ENCODE assay signal across 14 cellular contexts in the genomic region with DNA sequence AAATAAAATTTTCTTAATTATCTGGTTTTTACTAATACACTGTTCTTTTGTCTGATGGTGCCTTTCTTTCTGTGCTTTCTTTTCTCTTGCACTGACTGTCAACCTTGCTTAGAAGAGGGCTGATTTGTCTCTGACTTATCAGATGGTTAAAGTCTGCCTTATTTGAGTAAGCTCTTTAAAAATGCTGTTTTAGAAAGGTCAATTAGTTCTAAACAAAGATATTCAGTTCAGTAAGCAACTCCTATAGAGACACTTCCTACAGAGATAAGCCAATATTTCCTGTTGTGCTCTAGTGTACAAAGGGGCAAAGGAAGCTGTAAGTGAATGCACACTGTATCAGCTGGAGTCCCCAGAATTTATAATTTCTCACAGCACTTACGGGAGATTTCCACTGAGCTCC.
DNase-seq lines count a peak whose midpoint lies in the region; TF ChIP-seq lines count a peak whose summit lies in the region.
"Had no signal": no experiment of that assay in that cellular context is flagged by ENCODE, and none has a peak within 500 bp of the region (broad histone marks: within the 10 kb centered on the region; RNA-seq: fewer than 3 reads in every experiment).

No MANE protein-coding gene starts in this region.

- H3K4me3 Mint-ChIP-seq in Calu3 (ENCODE audit: low read depth, unreplicated experiment) (peak overlapping the region; percentile 12), mesothelial cell of epicardium (no peak overlapping the region)
- H3K4me3 Mint-ChIP-seq: B cell; stimulated activated effector memory CD8-positive, alpha-beta T cell treated with anti-CD3 and anti-CD28 coated beads, Interleukin-12 subunit alpha, Interleukin-12 subunit beta, amount 100 ng/mL, for 72 hours had no signal

- no peaks in the 10 kb centered on the region for H3K9me3 ChIP-seq in uterus
- H3K9me3 ChIP-seq: colonic mucosa, vagina had no signal

- intact Hi-C loops in Calu3 (cut with micrococcal nuclease; ENCODE audit: unreplicated experiment) = no loop called here
- intact Hi-C loops in uterus (cut with DNase I; ENCODE audit: low total_unique reads) = no loop called here

- peaks cover 0 to 7% of the 10 kb centered on the region in 2 donors for H3K4me1 ChIP-seq in uterus
- H3K4me1 ChIP-seq: colonic mucosa had no signal

- no peaks in the 10 kb centered on the region for H3K9me3 Mint-ChIP-seq in Calu3 (ENCODE audit: low read depth, unreplicated experiment)
- H3K9me3 Mint-ChIP-seq in mesothelial cell of epicardium = no peaks in the 10 kb centered on the region
- H3K9me3 Mint-ChIP-seq: stimulated activated effector memory CD8-positive, alpha-beta T cell treated with anti-CD3 and anti-CD28 coated beads, Interleukin-12 subunit alpha, Interleukin-12 subunit beta, amount 100 ng/mL, for 72 hours had no signal

- H3K27ac Mint-ChIP-seq in Calu3 (ENCODE audit: unreplicated experiment) (peak overlapping the region; percentile 87), mesothelial cell of epicardium (peak overlapping the region; percentile 75)
- H3K27ac Mint-ChIP-seq: B cell; stimulated activated effector memory CD8-positive, alpha-beta T cell treated with anti-CD3 and anti-CD28 coated beads, Interleukin-12 subunit alpha, Interleukin-12 subunit beta, amount 100 ng/mL, for 72 hours had no signal

- no peaks in the 10 kb centered on the region for H3K27me3 ChIP-seq in uterus
- H3K27me3 ChIP-seq: colonic mucosa, vagina had no signal

- H3K36me3 ChIP-seq in uterus = no peaks in the 10 kb centered on the region
- H3K36me3 ChIP-seq: colonic mucosa, vagina had no signal

- H3K27ac ChIP-seq in uterus = no peak overlapping the region
- H3K27ac ChIP-seq: colonic mucosa, vagina had no signal

- H3K36me3 Mint-ChIP-seq in Calu3 (ENCODE audit: insufficient read depth, unreplicated experiment) = no peaks in the 10 kb centered on the region
- H3K36me3 Mint-ChIP-seq in mesothelial cell of epicardium = no peaks in the 10 kb centered on the region

- H3K4me1 Mint-ChIP-seq in Calu3 (ENCODE audit: low read depth, unreplicated experiment) = peaks cover 33% of the 10 kb centered on the region
- peaks cover 52% of the 10 kb centered on the region for H3K4me1 Mint-ChIP-seq in mesothelial cell of epicardium

- CTCF ChIA-PET in Calu3 (lab: Charles Lee) = interaction anchor here (0.6 to 1.1 kb wide), 4 partner anchors 105 to 1384 kb away, joined by 3 to 4 read pairs (median 3); no protein-coding TSS in a partner anchor

- in situ Hi-C loops in KBM-7 (cut with MboI; ENCODE audit: low pct_unique_long_range_greater_than_20kb, low sequenced_read_pairs) = no loop called here

- TF ChIP-seq CTCF in Calu3 (IDR thresholded peaks at IDR 0.05; ENCODE audit: unreplicated experiment) (no peak), mesothelial cell of epicardium (IDR thresholded peaks at IDR 0.05; ENCODE audit: unreplicated experiment) (no peak), uterus (IDR thresholded peaks at IDR 0.05) (no peak)

- BruUV-seq in Calu3 (replicated peaks; lab: Mats Ljungman, UMichigan) = no TSS peak

- H3K27me3 Mint-ChIP-seq in Calu3 (ENCODE audit: unreplicated experiment) = no peaks in the 10 kb centered on the region
- H3K27me3 Mint-ChIP-seq in mesothelial cell of epicardium (ENCODE audit: low read depth) = no peaks in the 10 kb centered on the region
- H3K27me3 Mint-ChIP-seq: B cell had no signal

- no peak for DNase-seq in Calu3
- peak; percentile 40 for DNase-seq in KBM-7
- DNase-seq in astrocyte of the hippocampus (ENCODE audit: low read depth, low spot score) = peak; percentile 6
- no peak for DNase-seq in mesothelial cell of epicardium (ENCODE audit: low spot score in 2 of 2, unreplicated experiment in 2 of 2)
- no peak for DNase-seq in CD1c-positive myeloid dendritic cell (ENCODE audit: extremely low spot score)
- no peak for DNase-seq in uterus
- DNase-seq in activated CD4-positive, CD25-positive, alpha-beta regulatory T cell (lab: John Stamatoyannopoulos, UW) = no peak
- DNase-seq in HPDE6-E6E7 (ENCODE audit: extremely low spot score) = no peak
- DNase-seq: colonic mucosa; NCI-H2081 treated with DMSO at 0.1 percent for 48 hours; stimulated activated CD4-positive, alpha-beta T cell treated with anti-CD3 and anti-CD28 coated beads, Interleukin-4, amount 100 ng/mL, for 24 hours had no signal

- H3K4me3 ChIP-seq in uterus = no peak overlapping the region
- H3K4me3 ChIP-seq: colonic mucosa, vagina had no signal

- no peak for TF ChIP-seq POLR2A in uterus (IDR thresholded peaks at IDR 0.05)

Comparison
In these comparisons a context has a peak if more than half of its experiments do, and no peak if none do; other contexts are left out.
1. DNase-seq: peak in KBM-7 (single experiment) and astrocyte of the hippocampus (single experiment); none in Calu3 (single experiment), mesothelial cell of epicardium (0 of 2), CD1c-positive myeloid dendritic cell (single experiment), uterus (0 of 2), activated CD4-positive, CD25-positive, alpha-beta regulatory T cell (0 of 4) and HPDE6-E6E7 (single experiment).